ENCODE assay signal across 1 cellular context in genomic region chr6:154733610-154734379, GRCh38.
A peak's percentile ranks its signal among the peaks of the same experiment; 100 is the strongest.
TF ChIP-seq lines count a peak whose summit lies in the region.

No MANE protein-coding gene starts in this region.

TF ChIP-seq in HepG2, 621 proteins besides CTCF, POLR2A, EP300 and RAD21 (continued from another document and continues in another):
- TF ChIP-seq ZNF609 (CRISPR knock-in tag; IDR thresholded peaks at IDR 0.05; ENCODE audit: borderline replicate concordance) = 0 out of 2 replicates have a peak, but pooled peaks have one; percentile 26
- TF ChIP-seq ERF (CRISPR knock-in tag; IDR thresholded peaks at IDR 0.05) = 0 out of 2 replicates have a peak, but pooled peaks have one; percentile 43
- TF ChIP-seq, protein P1, sequence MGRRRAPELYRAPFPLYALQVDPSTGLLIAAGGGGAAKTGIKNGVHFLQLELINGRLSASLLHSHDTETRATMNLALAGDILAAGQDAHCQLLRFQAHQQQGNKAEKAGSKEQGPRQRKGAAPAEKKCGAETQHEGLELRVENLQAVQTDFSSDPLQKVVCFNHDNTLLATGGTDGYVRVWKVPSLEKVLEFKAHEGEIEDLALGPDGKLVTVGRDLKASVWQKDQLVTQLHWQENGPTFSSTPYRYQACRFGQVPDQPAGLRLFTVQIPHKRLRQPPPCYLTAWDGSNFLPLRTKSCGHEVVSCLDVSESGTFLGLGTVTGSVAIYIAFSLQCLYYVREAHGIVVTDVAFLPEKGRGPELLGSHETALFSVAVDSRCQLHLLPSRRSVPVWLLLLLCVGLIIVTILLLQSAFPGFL (CRISPR knock-in tag; IDR thresholded peaks at IDR 0.05) = no peak
- TF ChIP-seq ZNF792 (CRISPR knock-in tag; IDR thresholded peaks at IDR 0.05) = peak; percentile 10; the same call in 1 of the 2 replicates
- TF ChIP-seq U2AF1 (optimal IDR thresholded peaks at IDR 0.05; ENCODE audit: low read depth, low read length) = no peak
- TF ChIP-seq THAP8 (CRISPR knock-in tag; IDR thresholded peaks at IDR 0.05; ENCODE audit: borderline replicate concordance) = no peak
- TF ChIP-seq ARNTL (CRISPR knock-in tag; IDR thresholded peaks at IDR 0.05) = no peak; the same call in 1 of the 2 replicates
- 0 out of 2 replicates have a peak, but pooled peaks have one; percentile 13 for TF ChIP-seq KDM1A (CRISPR knock-in tag; IDR thresholded peaks at IDR 0.05)
- peak; percentile 97 for TF ChIP-seq ZNF746 (CRISPR knock-in tag; IDR thresholded peaks at IDR 0.05)
- TF ChIP-seq ZBTB3 (CRISPR knock-in tag; IDR thresholded peaks at IDR 0.05; ENCODE audit: borderline replicate concordance, low read depth) = 0 out of 2 replicates have a peak, but pooled peaks have one; percentile 33
- TF ChIP-seq THAP9 (CRISPR knock-in tag; IDR thresholded peaks at IDR 0.05; ENCODE audit: borderline replicate concordance) = peak; percentile 85
- peak; percentile 15; the same call in 1 of the 2 replicates for TF ChIP-seq ZNF441 (CRISPR knock-in tag; IDR thresholded peaks at IDR 0.05; ENCODE audit: borderline replicate concordance)
- TF ChIP-seq, protein P2, sequence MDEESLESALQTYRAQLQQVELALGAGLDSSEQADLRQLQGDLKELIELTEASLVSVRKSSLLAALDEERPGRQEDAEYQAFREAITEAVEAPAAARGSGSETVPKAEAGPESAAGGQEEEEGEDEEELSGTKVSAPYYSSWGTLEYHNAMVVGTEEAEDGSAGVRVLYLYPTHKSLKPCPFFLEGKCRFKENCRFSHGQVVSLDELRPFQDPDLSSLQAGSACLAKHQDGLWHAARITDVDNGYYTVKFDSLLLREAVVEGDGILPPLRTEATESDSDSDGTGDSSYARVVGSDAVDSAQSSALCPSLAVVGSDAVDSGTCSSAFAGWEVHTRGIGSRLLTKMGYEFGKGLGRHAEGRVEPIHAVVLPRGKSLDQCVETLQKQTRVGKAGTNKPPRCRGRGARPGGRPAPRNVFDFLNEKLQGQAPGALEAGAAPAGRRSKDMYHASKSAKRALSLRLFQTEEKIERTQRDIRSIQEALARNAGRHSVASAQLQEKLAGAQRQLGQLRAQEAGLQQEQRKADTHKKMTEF (CRISPR knock-in tag; IDR thresholded peaks at IDR 0.05) = peak; percentile 85
- no peak for TF ChIP-seq NFRKB (IDR thresholded peaks at IDR 0.05)
- no peak for TF ChIP-seq ZSCAN12 (CRISPR knock-in tag; IDR thresholded peaks at IDR 0.05)
- peak; percentile 91 for TF ChIP-seq POGZ (CRISPR knock-in tag; IDR thresholded peaks at IDR 0.05)
- no peak for TF ChIP-seq GRHL1 (CRISPR knock-in tag; conservative IDR thresholded peaks at IDR 0.05)
- TF ChIP-seq MIER3 (CRISPR knock-in tag; IDR thresholded peaks at IDR 0.05; ENCODE audit: borderline replicate concordance) = peak; percentile 4; the same call in 1 of the 2 replicates
- no peak for TF ChIP-seq TBP (CRISPR knock-in tag; IDR thresholded peaks at IDR 0.05)
- TF ChIP-seq ZNF780A (CRISPR knock-in tag; IDR thresholded peaks at IDR 0.05) = 0 out of 2 replicates have a peak, but pooled peaks have one; percentile 28
- TF ChIP-seq ZNF552 (CRISPR knock-in tag; IDR thresholded peaks at IDR 0.05; ENCODE audit: borderline replicate concordance) = 0 out of 2 replicates have a peak, but pooled peaks have one; percentile 39
- TF ChIP-seq TFE3 (CRISPR knock-in tag; IDR thresholded peaks at IDR 0.05) = no peak; the same call in 1 of the 2 replicates
- no peak for TF ChIP-seq ZNF143 (CRISPR knock-in tag; IDR thresholded peaks at IDR 0.05)
- TF ChIP-seq THYN1 (CRISPR knock-in tag; IDR thresholded peaks at IDR 0.05; ENCODE audit: borderline replicate concordance, low read depth) = no peak
- no peak; the same call in 1 of the 2 replicates for TF ChIP-seq ZNF567 (CRISPR knock-in tag; IDR thresholded peaks at IDR 0.05; ENCODE audit: borderline replicate concordance)
- TF ChIP-seq NAIF1 (CRISPR knock-in tag; IDR thresholded peaks at IDR 0.05; ENCODE audit: borderline replicate concordance) = 0 out of 2 replicates have a peak, but pooled peaks have one; percentile 11
- no peak for TF ChIP-seq ZBTB10 (CRISPR knock-in tag; IDR thresholded peaks at IDR 0.05; ENCODE audit: borderline replicate concordance)
- no peak for TF ChIP-seq PAWR (CRISPR knock-in tag; IDR thresholded peaks at IDR 0.05; ENCODE audit: borderline replicate concordance)
- peak; percentile 83 for TF ChIP-seq SALL1 (CRISPR knock-in tag; IDR thresholded peaks at IDR 0.05)
- peak; percentile 90 for TF ChIP-seq SP2 (CRISPR knock-in tag; IDR thresholded peaks at IDR 0.05)
- no peak for TF ChIP-seq ZNF75D (CRISPR knock-in tag; IDR thresholded peaks at IDR 0.05; ENCODE audit: borderline replicate concordance)
- TF ChIP-seq ARID5B (CRISPR knock-in tag; IDR thresholded peaks at IDR 0.05) = 0 out of 2 replicates have a peak, but pooled peaks have one; percentile 13
- no peak; the same call in 1 of the 2 replicates for TF ChIP-seq ZNF674 (CRISPR knock-in tag; IDR thresholded peaks at IDR 0.05; ENCODE audit: low read depth)
- TF ChIP-seq HNF4G (IDR thresholded peaks at IDR 0.05; ENCODE audit: borderline replicate concordance, low read depth, low read length) = no peak; the same call in 1 of the 2 replicates
- no peak for TF ChIP-seq HNF4G (CRISPR knock-in tag; IDR thresholded peaks at IDR 0.05; ENCODE audit: borderline replicate concordance, low read depth)
- TF ChIP-seq THAP11 (CRISPR knock-in tag; IDR thresholded peaks at IDR 0.05) = peak; percentile 64; the same call in 1 of the 2 replicates
